Comparison of ENCODE assay signal across 1 cellular context in genomic region chrX:54358424-54359211, GRCh38.
TF ChIP-seq lines count a peak whose summit lies in the region.

No MANE protein-coding gene starts in this region.

TF ChIP-seq in WTC11, 78 proteins besides CTCF, POLR2A, EP300 and RAD21 (continued from another document):
- TF ChIP-seq NR3C1 (CRISPR knock-in tag; conservative IDR thresholded peaks at IDR 0.05; ENCODE audit: low read depth) (no peak), NFYB (CRISPR knock-in tag; conservative IDR thresholded peaks at IDR 0.05; ENCODE audit: low read depth) (no peak), KAT7 (CRISPR knock-in tag; IDR thresholded peaks at IDR 0.05; ENCODE audit: borderline replicate concordance) (no peak), FOXP4 (CRISPR knock-in tag; IDR thresholded peaks at IDR 0.05) (peak; percentile 66; the same call in 1 of the 2 replicates), JAZF1 (CRISPR knock-in tag; IDR thresholded peaks at IDR 0.05) (no peak), IRF1 (CRISPR knock-in tag; IDR thresholded peaks at IDR 0.05) (no peak), ZNF121 (CRISPR knock-in tag; IDR thresholded peaks at IDR 0.05) (no peak), USF2 (CRISPR knock-in tag; IDR thresholded peaks at IDR 0.05) (peak; percentile 89), ETV6 (CRISPR knock-in tag; IDR thresholded peaks at IDR 0.05) (no peak), E2F4 (CRISPR knock-in tag; IDR thresholded peaks at IDR 0.05; ENCODE audit: borderline replicate concordance, low read depth) (no peak), AR (CRISPR knock-in tag; IDR thresholded peaks at IDR 0.05) (no peak), ATF1 (CRISPR knock-in tag; IDR thresholded peaks at IDR 0.05) (no peak), MAX (CRISPR knock-in tag; IDR thresholded peaks at IDR 0.05) (peak; percentile 99), ZNF317 (CRISPR knock-in tag; IDR thresholded peaks at IDR 0.05; ENCODE audit: borderline replicate concordance, low read depth) (no peak), MLX (CRISPR knock-in tag; IDR thresholded peaks at IDR 0.05) (no peak)
